34 cellular contexts compared by ENCODE assay signal in genomic region chr1:102015728-102016127, GRCh38. TPM values are rescaled to one million over a fixed set of nuclear protein-coding genes. Genes with fewer than 3 reads are reported as not detected.
"Had no signal": no experiment of that assay in that cellular context is flagged by ENCODE, and none has a peak within 500 bp of the region (broad histone marks: within the 10 kb centered on the region; RNA-seq: fewer than 3 reads in every experiment).

No MANE protein-coding gene starts in this region.

- H3K36me3 ChIP-seq: MG63 had no signal

- H3K9ac ChIP-seq: KMS-11 had no signal

- H3K9me3 ChIP-seq: MG63 had no signal

- DNase-seq: Karpas-422, Kasumi-1, MG63, MM.1S, MV-4-11, NCI-H1048, NCI-H1092, NCI-H1092 treated with DMSO at 0.1 percent for 48 hours, NCI-H1105, NCI-H1417, NCI-H1417 treated with DMSO at 0.1 percent for 48 hours, NCI-H1436, NCI-H1436 treated with DMSO at 0.1 percent for 48 hours, NCI-H146, NCI-H1694, NCI-H1694 treated with DMSO at 0.1 percent for 48 hours, NCI-H187, NCI-H187 treated with DMSO at 0.1 percent for 48 hours, NCI-H1930, NCI-H2029, NCI-H2029 treated with DMSO at 0.1 percent for 48 hours, NCI-H2081, NCI-H2081 treated with DMSO at 0.1 percent for 48 hours, NCI-H2107, NCI-H2171, NCI-H2171 treated with DMSO at 0.1 percent for 48 hours, NCI-H2227 treated with DMSO at 0.1 percent for 48 hours, NCI-H226, NCI-H345, NCI-H510A had no signal

- H3K4me3 ChIP-seq: MG63 had no signal

- H3K27ac ChIP-seq: KMS-11 had no signal

- H3K4me2 ChIP-seq: KMS-11 had no signal

- H3K27me3 ChIP-seq: MG63 had no signal

RNA-seq across cellular contexts. Expression of gene OLFM3, which starts 19.0 kb away (rescaled TPM):
- total RNA-seq: LHCN-M2, M059J, MCF 10A had no signal
